ENCODE assay signal across 8 cellular contexts in genomic region chr12:131949431-131950181, GRCh38. TPM values are rescaled to one million over a fixed set of nuclear protein-coding genes. Genes with fewer than 3 reads are reported as not detected.
DNase-seq lines count a peak whose midpoint lies in the region; ATAC-seq and TF ChIP-seq lines count a peak whose summit lies in the region.

Gene EP400 (plus strand): TSS chr12:131949942. CDS start chr12:131960620, 10,678 bp downstream.

- peaks cover 3% of the 10 kb centered on the region for H3K4me1 ChIP-seq in hepatocyte (ENCODE audit: insufficient read depth)

- peak within 1 kb of the TSS; percentile 93 for H3K4me2 ChIP-seq in hepatocyte

- ATAC-seq in GM18502 (IDR thresholded peaks at IDR 0.05; ENCODE audit: poor library complexity, unreplicated experiment) (peak; percentile 88), HG02970 (IDR thresholded peaks at IDR 0.05; ENCODE audit: low FRiP score, unreplicated experiment) (peak; percentile 87), GM18870 (IDR thresholded peaks at IDR 0.05; ENCODE audit: unreplicated experiment) (no peak)

- peak within 1 kb of the TSS; percentile 84 for H3K27ac ChIP-seq in hepatocyte

- H4K20me1 ChIP-seq in hepatocyte (ENCODE audit: insufficient read depth, poor library complexity, severe bottlenecking), result peaks cover 25% of the 10 kb centered on the region

- H3K79me2 ChIP-seq in hepatocyte, result peaks cover 43% of the 10 kb centered on the region

- WGBS in hepatocyte (ENCODE audit: low lambda C conversion rate, missing lambda C conversion rate), result 4% methylated on average over 50 of the region's 97 CpGs

- in situ Hi-C loops in astrocyte of the cerebellum (cut with HindIII; ENCODE audit: low sequenced_read_pairs), result no loop called here

- no peaks in the 10 kb centered on the region for H3K27me3 ChIP-seq in hepatocyte

- H3K4me3 ChIP-seq in astrocyte of the cerebellum (ENCODE audit: low read depth, low read length) (peak within 1 kb of the TSS; percentile 91), hepatocyte (peak within 1 kb of the TSS; percentile 82), retinal pigment epithelial cell (ENCODE audit: low read length) (peak within 1 kb of the TSS; percentile 82)

- DNase-seq in NCI-H2029 (lab: John Stamatoyannopoulos, UW), result peak; percentile 92
- peak; percentile 90 for DNase-seq in T-helper 22 cell (ENCODE audit: low read depth)
- DNase-seq in astrocyte of the cerebellum (ENCODE audit: low read depth), result peak; percentile 76
- DNase-seq in hepatocyte (ENCODE audit: low spot score), result peak; percentile 99
- DNase-seq in retinal pigment epithelial cell (ENCODE audit: low read depth), result peak; percentile 43

- H3K36me3 ChIP-seq in hepatocyte (replicated peaks; ENCODE audit: insufficient read depth, low read depth), result no peaks in the 10 kb centered on the region

- no peaks in the 10 kb centered on the region for H3K9me3 ChIP-seq in hepatocyte (ENCODE audit: low read depth)

- peak; percentile 17 for TF ChIP-seq CTCF in astrocyte of the cerebellum (IDR thresholded peaks at IDR 0.05; ENCODE audit: low read depth, low read length, missing control alignments)
- TF ChIP-seq CTCF in hepatocyte (IDR thresholded peaks at IDR 0.05; ENCODE audit: poor library complexity), result peak; percentile 64
- TF ChIP-seq CTCF in retinal pigment epithelial cell (conservative IDR thresholded peaks at IDR 0.05; ENCODE audit: low read depth, low read length), result no peak

- H2AFZ ChIP-seq in hepatocyte, result peak within 1 kb of the TSS; percentile 83

- no peaks in the 10 kb centered on the region for H3K9me2 ChIP-seq in hepatocyte (replicated peaks; ENCODE audit: insufficient read depth)

RNA-seq across cellular contexts. Expression of gene EP400, which starts in this region (rescaled TPM):
- total RNA-seq in hepatocyte, result 9.5 and 12.3 TPM in 2 replicates
- 10.3 and 15.1 TPM in 2 replicates for polyA plus RNA-seq in hepatocyte

Comparison
In these comparisons a context has a peak if more than half of its experiments do, and no peak if none do; other contexts are left out.
1. DNase-seq: peak in every context shown above with its lines; median percentile 99 in hepatocyte; 92 in NCI-H2029; 90 in T-helper 22 cell; 76 in astrocyte of the cerebellum; 43 in retinal pigment epithelial cell.